20 cellular contexts compared by ENCODE assay signal in the genomic region with DNA sequence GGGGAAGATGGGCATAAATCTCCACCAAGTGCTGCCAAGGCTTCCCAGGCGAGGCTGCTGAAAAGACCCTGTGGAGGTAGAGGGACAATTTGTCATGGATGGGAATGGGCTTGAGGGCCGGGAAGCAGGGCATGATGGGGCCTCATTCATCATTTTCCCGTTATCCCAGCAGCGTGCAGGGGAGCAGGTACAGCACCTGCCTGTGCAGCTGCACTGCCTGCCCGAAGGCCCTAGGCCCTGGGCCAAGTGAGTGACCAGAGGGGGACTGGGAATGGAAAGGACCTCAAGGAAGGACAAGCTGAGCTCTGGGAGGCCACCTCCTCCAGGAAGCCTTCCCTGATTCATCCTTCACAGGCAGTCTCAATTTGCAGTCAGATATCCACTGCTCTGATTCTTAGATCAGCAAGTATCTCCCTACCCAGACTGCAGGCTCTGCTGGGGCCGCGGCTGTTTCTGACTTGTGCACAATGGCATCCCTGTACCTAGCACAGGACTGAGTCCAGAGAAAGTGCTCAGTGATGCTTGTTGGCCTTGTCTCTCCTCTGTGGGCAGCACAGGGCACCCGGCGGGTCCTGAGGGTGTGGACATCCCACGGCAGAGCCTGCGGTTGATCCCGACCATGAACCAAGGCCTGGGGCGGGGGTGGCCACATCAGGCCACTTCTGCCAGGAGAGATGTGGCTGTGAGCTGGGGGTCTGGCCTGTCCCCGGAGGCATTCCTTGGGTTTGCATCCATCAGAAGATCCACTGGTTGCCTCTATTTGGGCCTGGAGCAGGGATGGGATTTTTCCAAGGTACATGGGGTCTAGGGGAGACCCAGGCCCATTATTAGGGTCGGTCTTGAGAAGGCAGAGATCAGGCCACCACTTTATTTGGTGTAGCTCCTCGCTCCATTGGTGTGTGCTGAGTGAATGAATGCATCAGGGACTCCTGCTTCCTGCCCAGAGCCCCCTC.
A peak's percentile ranks its signal among the peaks of the same experiment; 100 is the strongest.
DNase-seq lines count a peak whose midpoint lies in the region; ATAC-seq, FAIRE-seq and TF ChIP-seq lines count a peak whose summit lies in the region.
"Had no signal": no experiment of that assay in that cellular context is flagged by ENCODE, and none has a peak within 500 bp of the region (broad histone marks: within the 10 kb centered on the region; RNA-seq: fewer than 3 reads in every experiment).

No MANE protein-coding gene starts in this region.

- no peaks in the 10 kb centered on the region for H3K4me1 ChIP-seq in right atrium auricular region
- no peaks in the 10 kb centered on the region for H3K4me1 ChIP-seq in pancreas
- H3K4me1 ChIP-seq: left lung had no signal

- H3K4me1 Mint-ChIP-seq in Calu3 (ENCODE audit: low read depth, unreplicated experiment), result peaks cover 9% of the 10 kb centered on the region
- H3K4me1 Mint-ChIP-seq: central memory CD8-positive, alpha-beta T cell had no signal

- H3K27me3 ChIP-seq in right atrium auricular region (no peaks in the 10 kb centered on the region), dorsolateral prefrontal cortex (peaks cover 0 to 20% (median 0%) of the 10 kb centered on the region in 45 donors), pancreas (no peaks in the 10 kb centered on the region)

- intact Hi-C loops in left cardiac atrium (cut with DNase I), result no loop called here
- intact Hi-C loops in dorsolateral prefrontal cortex (cut with DNase I), result no loop called here
- intact Hi-C loops in pancreas (cut with DNase I), result no loop called here
- intact Hi-C loops in Calu3 (cut with micrococcal nuclease; ENCODE audit: unreplicated experiment), result no loop called here

- CTCF ChIA-PET in Calu3 (lab: Charles Lee), result no interaction called here

- H3K27me3 Mint-ChIP-seq in Calu3 (ENCODE audit: unreplicated experiment), result no peaks in the 10 kb centered on the region

- H3K27ac ChIP-seq in right atrium auricular region (no peak overlapping the region), dorsolateral prefrontal cortex (peak overlapping the region in 37 of 59 donors; percentile 0 to 90 (median 55)), pancreas (no peak overlapping the region)
- H3K27ac ChIP-seq: GM23248, left lung had no signal

- no peaks in the 10 kb centered on the region for H3K36me3 ChIP-seq in right atrium auricular region
- H3K36me3 ChIP-seq in pancreas, result no peaks in the 10 kb centered on the region
- H3K36me3 ChIP-seq: left lung had no signal

- no TSS peak for BruUV-seq in Calu3 (replicated peaks; lab: Mats Ljungman, UMichigan)

- TF ChIP-seq CTCF in right atrium auricular region (IDR thresholded peaks at IDR 0.05), result no peak
- TF ChIP-seq CTCF in dorsolateral prefrontal cortex (IDR thresholded peaks at IDR 0.05 in 54 of 56, conservative IDR thresholded peaks at IDR 0.05 in 2 of 56; ENCODE audit: low read depth in 1 of 56, partially characterized antibody in 56 of 56), result no peak
- no peak for TF ChIP-seq CTCF in pancreas (IDR thresholded peaks at IDR 0.05)
- no peak for TF ChIP-seq CTCF in Calu3 (IDR thresholded peaks at IDR 0.05; ENCODE audit: unreplicated experiment)

- H3K4me3 Mint-ChIP-seq in Calu3 (ENCODE audit: low read depth, unreplicated experiment), result no peak overlapping the region
- H3K4me3 Mint-ChIP-seq: central memory CD8-positive, alpha-beta T cell had no signal

- WGBS in pancreas, 2 donors, result 79 to 82% methylated on average over 16 of the region's 16 CpGs

- peaks cover 5% of the 10 kb centered on the region for H3K36me3 Mint-ChIP-seq in Calu3 (ENCODE audit: insufficient read depth, unreplicated experiment)

- ATAC-seq in left cardiac atrium, result no peak
- no peak for ATAC-seq in pancreas
- no peak for ATAC-seq in HG03521 (IDR thresholded peaks at IDR 0.05; ENCODE audit: unreplicated experiment)
- ATAC-seq: left lung had no signal

- peak; percentile 28 for DNase-seq in right atrium auricular region (ENCODE audit: low spot score)
- DNase-seq in left cardiac atrium, result no peak
- peak in 6 of 10 donors; percentile 1 to 41 (median 22) for DNase-seq in dorsolateral prefrontal cortex
- peak in 4 of 6 donors; percentile 7 to 50 (median 28) for DNase-seq in pancreas
- DNase-seq in SIG-M5 (lab: John Stamatoyannopoulos, UW), result no peak
- DNase-seq in Calu3, result no peak
- DNase-seq in Ammon's horn (ENCODE audit: low spot score), result no peak
- DNase-seq: activated CD4-positive, alpha-beta T cell treated with anti-CD3 and anti-CD28 coated beads for 1 hour; foreskin fibroblast; GM23248; MM.1S; NCI-H446 treated with DMSO at 0.1 percent for 48 hours; SHP77 treated with DMSO at 0.1 percent for 48 hours; stimulated activated CD4-positive, alpha-beta T cell treated with anti-CD3 and anti-CD28 coated beads, Interleukin-12 subunit alpha, Interleukin-12 subunit beta, amount 100 ng/mL, for 4 hours; stimulated activated naive CD4-positive, alpha-beta T cell had no signal

- H3K9me3 ChIP-seq in right atrium auricular region (no peaks in the 10 kb centered on the region), pancreas (no peaks in the 10 kb centered on the region)
- H3K9me3 ChIP-seq: left lung had no signal

- FAIRE-seq in pancreas (lab: Jason Lieb, UNC), result no peak
- FAIRE-seq: G401.6, GM12892 had no signal

- no peak overlapping the region for H3K27ac Mint-ChIP-seq in Calu3 (ENCODE audit: unreplicated experiment)

- H3K4me3 ChIP-seq in right atrium auricular region (no peak overlapping the region), dorsolateral prefrontal cortex (no peak overlapping the region), pancreas (no peak overlapping the region)
- H3K4me3 ChIP-seq: GM23248, left lung had no signal

- no peaks in the 10 kb centered on the region for H3K9me3 Mint-ChIP-seq in Calu3 (ENCODE audit: low read depth, unreplicated experiment)
- H3K9me3 Mint-ChIP-seq: central memory CD8-positive, alpha-beta T cell had no signal

Comparison
In these comparisons a context has a peak if more than half of its experiments do, and no peak if none do; other contexts are left out.
1. DNase-seq: peak in right atrium auricular region (single experiment), dorsolateral prefrontal cortex (6 of 10) and pancreas (4 of 6); none in left cardiac atrium (single experiment), SIG-M5 (single experiment), Calu3 (single experiment) and Ammon's horn (single experiment).
2. H3K27ac ChIP-seq: peak in dorsolateral prefrontal cortex (37 of 59); none in right atrium auricular region (0 of 2) and pancreas (0 of 4).